ENCODE assay signal across 8 cellular contexts in genomic region chr22:28742562-28742962, GRCh38. TPM values are rescaled to one million over a fixed set of nuclear protein-coding genes. Genes with fewer than 3 reads are reported as not detected.
DNase-seq lines count a peak whose midpoint lies in the region; ATAC-seq and TF ChIP-seq lines count a peak whose summit lies in the region.

No MANE protein-coding gene starts in this region.

- H3K9me2 ChIP-seq in GM23248 (ENCODE audit: insufficient read depth), result no peaks in the 10 kb centered on the region

- 1% methylated on average over 5 to 10 of the region's 10 CpGs for WGBS in GM23248 (ENCODE audit: low coverage in 1 of 2, low lambda C conversion rate in 2 of 2, missing lambda C conversion rate in 2 of 2), 2 experiments

- in situ Hi-C loops in GM23248 (cut with MboI), result no loop called here
- in situ Hi-C loops in gastrocnemius medialis (cut with MboI; ENCODE audit: low sequenced_read_pairs in 4 of 4), result loop anchor here in 1 of 4 donors (10.0 kb wide), 1 partner anchor 138 kb away; no protein-coding TSS in a partner anchor

- DNase-seq in GM23248 (no peak), SJSA1 (ENCODE audit: low read depth in 1 of 2, low spot score in 2 of 2) (no peak), fibroblast of lung (ENCODE audit: low read depth in 2 of 2) (no peak), gastrocnemius medialis (no peak), omental fat pad (ENCODE audit: low spot score) (no peak), NCI-H2227 (lab: John Stamatoyannopoulos, UW; ENCODE audit: unreplicated experiment) (no peak), occipital lobe (lab: John Stamatoyannopoulos, UW) (no peak)

- H3K4me1 ChIP-seq in GM23248 (ENCODE audit: insufficient read depth), result 0 out of 2 replicates have a peak, but pooled peaks cover 6% of the 10 kb centered on the region
- peaks cover 26% of the 10 kb centered on the region for H3K4me1 ChIP-seq in SJSA1 (replicated peaks)
- H3K4me1 ChIP-seq in fibroblast of lung (ENCODE audit: control insufficient read depth, extremely low read depth, insufficient read depth, low read length), result no peaks in the 10 kb centered on the region
- H3K4me1 ChIP-seq in gastrocnemius medialis, result peaks cover 12 to 13% of the 10 kb centered on the region in 2 donors

- H3K27me3 ChIP-seq in GM23248 (replicated peaks; ENCODE audit: insufficient read depth) (no peaks in the 10 kb centered on the region), SJSA1 (replicated peaks) (no peaks in the 10 kb centered on the region), fibroblast of lung (ENCODE audit: control insufficient read depth, insufficient read depth, low read length) (no peaks in the 10 kb centered on the region), gastrocnemius medialis (no peaks in the 10 kb centered on the region)

- intact Hi-C loops in gastrocnemius medialis (cut with DNase I; ENCODE audit: low total_unique reads), result loop anchor here (1.0 to 10.0 kb wide), 3 partner anchors 30 to 138 kb away; partner anchors contain the start of genes CCDC117 and XBP1

- H3K9ac ChIP-seq in GM23248, result peak overlapping the region; percentile 90
- peak overlapping the region; percentile 81 for H3K9ac ChIP-seq in fibroblast of lung (ENCODE audit: insufficient read depth, low read length)

- H3F3A ChIP-seq in GM23248 (ENCODE audit: insufficient read depth), result no peaks in the 10 kb centered on the region

- H3K4me2 ChIP-seq in GM23248 (ENCODE audit: unreplicated experiment) (peak overlapping the region; percentile 88), fibroblast of lung (ENCODE audit: extremely low read depth, insufficient read depth, low read length) (peak overlapping the region; percentile 73)

- TF ChIP-seq CTCF in fibroblast of lung (conservative IDR thresholded peaks at IDR 0.05 in 1 of 2, IDR thresholded peaks at IDR 0.05 in 1 of 2; ENCODE audit: low read depth in 1 of 2, low read length in 2 of 2) (no peak), gastrocnemius medialis (IDR thresholded peaks at IDR 0.05 in 4 of 5, conservative IDR thresholded peaks at IDR 0.05 in 1 of 5) (no peak), omental fat pad (IDR thresholded peaks at IDR 0.05) (no peak)

- H3K27ac ChIP-seq in GM23248 (peak overlapping the region; percentile 86), SJSA1 (peak overlapping the region; percentile 18), fibroblast of lung (ENCODE audit: insufficient read depth, low read length) (peak overlapping the region; percentile 87), gastrocnemius medialis (peak overlapping the region; percentile 90 to 99 (median 94))

- H3K4me3 ChIP-seq in GM23248 (peak overlapping the region; percentile 86), SJSA1 (peak overlapping the region; percentile 75), fibroblast of lung (replicated peaks in 1 of 4; ENCODE audit: control extremely low read depth in 1 of 4, insufficient read depth in 1 of 4, low read depth in 3 of 4, low read length in 4 of 4) (peak overlapping the region; percentile 63 to 94 (median 86)), gastrocnemius medialis (peak overlapping the region; percentile 62 to 98 (median 82))

- H2AFZ ChIP-seq in GM23248 (peak overlapping the region; percentile 96), fibroblast of lung (ENCODE audit: low read length) (peak overlapping the region; percentile 64)

- H3K79me2 ChIP-seq in GM23248 (ENCODE audit: insufficient read depth) (peaks cover 53% of the 10 kb centered on the region), fibroblast of lung (ENCODE audit: control insufficient read depth, insufficient read depth, low read length) (peaks cover 10% of the 10 kb centered on the region)

- TF ChIP-seq POLR2A in gastrocnemius medialis (IDR thresholded peaks at IDR 0.05), result no peak

- H3K36me3 ChIP-seq in GM23248 (ENCODE audit: low read depth) (peaks cover 20% of the 10 kb centered on the region; the same call in 1 of the 2 replicates), SJSA1 (peaks cover 46% of the 10 kb centered on the region), fibroblast of lung (ENCODE audit: control insufficient read depth, insufficient read depth, low read length) (no peaks in the 10 kb centered on the region), gastrocnemius medialis (peaks cover 0 to 40% of the 10 kb centered on the region in 2 donors)

- no peaks in the 10 kb centered on the region for H3K9me3 ChIP-seq in GM23248 (ENCODE audit: low read depth)
- H3K9me3 ChIP-seq in SJSA1 (replicated peaks), result no peaks in the 10 kb centered on the region
- no peaks in the 10 kb centered on the region for H3K9me3 ChIP-seq in fibroblast of lung (ENCODE audit: control insufficient read depth, insufficient read depth, low read depth, low read length)
- H3K9me3 ChIP-seq in gastrocnemius medialis, result no peaks in the 10 kb centered on the region

- H4K20me1 ChIP-seq in GM23248 (ENCODE audit: insufficient read depth) (no peaks in the 10 kb centered on the region), fibroblast of lung (ENCODE audit: control insufficient read depth, extremely low read depth, insufficient read depth, low read length) (no peaks in the 10 kb centered on the region)

- no peak for ATAC-seq in gastrocnemius medialis
- ATAC-seq in omental fat pad (ENCODE audit: low FRiP score), result no peak
- ATAC-seq in GM19324 (IDR thresholded peaks at IDR 0.05; ENCODE audit: low FRiP score, unreplicated experiment), result no peak

RNA-seq across cellular contexts. Expression of gene HSCB, which starts 0.7 kb away (rescaled TPM):
- 12.0 and 21.1 TPM in 2 replicates for total RNA-seq in GM23248 (2014; rRNA removed; shearing (Covaris generic))
- 23.6 and 25.9 TPM in 2 replicates for polyA plus RNA-seq in GM23248 (2016; fragmentation: Nextera tagmentation; extraction: Ambion mirVana)
- 22.3 and 22.7 TPM in 2 replicates for total RNA-seq in SJSA1 (2014; rRNA removed; shearing (Covaris generic))
- total RNA-seq in fibroblast of lung, result 19.3 and 26.6 TPM in 2 replicates
- polyA plus RNA-seq in fibroblast of lung, result 17.7 and 22.3 TPM in 2 replicates
- polyA plus RNA-seq in fibroblast of lung (2012), result 24.2 and 26.9 TPM in 2 replicates
- polyA minus RNA-seq in fibroblast of lung (ENCODE audit: low replicate concordance), result 2.7 and 6.7 TPM in 2 replicates
- 10 to 100 TPM; 14.4 to 30.4 (median 22.9) TPM for total RNA-seq in gastrocnemius medialis
- total RNA-seq in omental fat pad, result 10 to 100 TPM in 3 of 4 donors, 1 to 10 TPM in 1; 9.5 to 21.0 (median 14.8) TPM
- 5.0 TPM for total RNA-seq in occipital lobe

RNA-seq across cellular contexts. Expression of gene CHEK2, which starts 0.9 kb away (rescaled TPM):
- 12.2 and 22.0 TPM in 2 replicates for total RNA-seq in GM23248 (2014; rRNA removed; shearing (Covaris generic))
- polyA plus RNA-seq in GM23248 (2016; fragmentation: Nextera tagmentation; extraction: Ambion mirVana) (19.3 and 21.8 TPM in 2 replicates), fibroblast of lung (17.4 and 18.4 TPM in 2 replicates)
- total RNA-seq in SJSA1 (2014; rRNA removed; shearing (Covaris generic)), result 26.0 and 33.1 TPM in 2 replicates
- total RNA-seq in fibroblast of lung (13.4 and 14.5 TPM in 2 replicates), gastrocnemius medialis (1 to 10 TPM in 3 of 4 donors, under 1 TPM in 1; 0.58 to 5.7 (median 3.7) TPM), omental fat pad (1 to 10 TPM; 2.9 to 7.4 (median 4.7) TPM), occipital lobe (3.0 TPM)
- polyA plus RNA-seq in fibroblast of lung (2012), result 12.4 and 14.2 TPM in 2 replicates
- 8.6 and 9.9 TPM in 2 replicates for polyA minus RNA-seq in fibroblast of lung (ENCODE audit: low replicate concordance)

RNA-seq across cellular contexts. Expression of gene CCDC117, which starts 29.9 kb away (rescaled TPM):
- total RNA-seq in GM23248 (2014; rRNA removed; shearing (Covaris generic)), result 24.2 and 25.2 TPM in 2 replicates
- 14.6 and 16.2 TPM in 2 replicates for polyA plus RNA-seq in GM23248 (2016; fragmentation: Nextera tagmentation; extraction: Ambion mirVana)
- total RNA-seq in SJSA1 (2014; rRNA removed; shearing (Covaris generic)), result 56.9 and 60.0 TPM in 2 replicates
- 12.4 and 18.7 TPM in 2 replicates for total RNA-seq in fibroblast of lung
- polyA plus RNA-seq in fibroblast of lung, result 14.2 and 16.7 TPM in 2 replicates
- 8.1 and 9.8 TPM in 2 replicates for polyA plus RNA-seq in fibroblast of lung (2012)
- polyA minus RNA-seq in fibroblast of lung (ENCODE audit: low replicate concordance), result 1.5 and 6.3 TPM in 2 replicates
- total RNA-seq in gastrocnemius medialis, result 10 to 100 TPM; 23.2 to 40.1 (median 30.5) TPM
- 10 to 100 TPM; 10.1 to 22.9 (median 18.2) TPM for total RNA-seq in omental fat pad
- 28.9 TPM for total RNA-seq in occipital lobe

RNA-seq across cellular contexts. Expression of gene XBP1, which starts 57.8 kb away (rescaled TPM):
- 324 and 350 TPM in 2 replicates for total RNA-seq in GM23248 (2014; rRNA removed; shearing (Covaris generic))
- 256 and 258 TPM in 2 replicates for polyA plus RNA-seq in GM23248 (2016; fragmentation: Nextera tagmentation; extraction: Ambion mirVana)
- total RNA-seq in SJSA1 (2014; rRNA removed; shearing (Covaris generic)), result 128 and 143 TPM in 2 replicates
- 190 and 241 TPM in 2 replicates for total RNA-seq in fibroblast of lung
- 110 and 144 TPM in 2 replicates for polyA plus RNA-seq in fibroblast of lung
- 83.1 and 99.5 TPM in 2 replicates for polyA plus RNA-seq in fibroblast of lung (2012)
- 139 and 163 TPM in 2 replicates for polyA minus RNA-seq in fibroblast of lung (ENCODE audit: low replicate concordance)
- 100 to 1,000 TPM in 3 of 4 donors, 10 to 100 TPM in 1; 66.0 to 403 (median 115) TPM for total RNA-seq in gastrocnemius medialis
- total RNA-seq in omental fat pad, result 100 to 1,000 TPM; 208 to 343 (median 245) TPM
- 41.3 TPM for total RNA-seq in occipital lobe

Comparison
In these comparisons a context has a peak if more than half of its experiments do, and no peak if none do; other contexts are left out.
1. H3K27ac ChIP-seq: peak in every context shown above with its lines; median percentile 94 in gastrocnemius medialis; 87 in fibroblast of lung; 86 in GM23248; 18 in SJSA1.